In the genomic region with DNA sequence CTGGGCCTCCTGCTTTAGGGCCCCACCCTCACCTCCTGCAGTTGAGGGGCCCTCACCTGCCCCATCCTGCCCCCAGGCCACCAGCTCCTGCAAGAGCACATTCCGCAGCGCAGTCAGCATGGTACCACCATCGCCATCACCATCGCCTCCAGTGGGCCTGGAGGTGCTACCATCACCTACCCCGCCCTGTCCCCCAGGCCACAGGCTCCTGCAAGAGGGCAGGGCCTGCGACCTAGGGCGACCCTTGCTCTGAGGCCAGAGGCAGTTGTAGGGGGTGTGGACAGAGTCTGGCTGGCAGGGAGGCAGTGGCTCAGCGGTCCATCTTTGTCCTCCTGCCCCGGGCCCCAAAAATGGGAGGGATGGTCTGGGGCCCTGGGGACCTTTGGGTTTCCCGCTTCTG, we compare ENCODE assay signal across 2 cellular contexts.
TF ChIP-seq lines count a peak whose summit lies in the region.

No MANE protein-coding gene starts in this region.

TF ChIP-seq in liver, 16 proteins besides CTCF, POLR2A, EP300 and RAD21:
- TF ChIP-seq GABPA (IDR thresholded peaks at IDR 0.05 in 1 of 2, conservative IDR thresholded peaks at IDR 0.05 in 1 of 2) = no peak
- TF ChIP-seq, protein P1, sequence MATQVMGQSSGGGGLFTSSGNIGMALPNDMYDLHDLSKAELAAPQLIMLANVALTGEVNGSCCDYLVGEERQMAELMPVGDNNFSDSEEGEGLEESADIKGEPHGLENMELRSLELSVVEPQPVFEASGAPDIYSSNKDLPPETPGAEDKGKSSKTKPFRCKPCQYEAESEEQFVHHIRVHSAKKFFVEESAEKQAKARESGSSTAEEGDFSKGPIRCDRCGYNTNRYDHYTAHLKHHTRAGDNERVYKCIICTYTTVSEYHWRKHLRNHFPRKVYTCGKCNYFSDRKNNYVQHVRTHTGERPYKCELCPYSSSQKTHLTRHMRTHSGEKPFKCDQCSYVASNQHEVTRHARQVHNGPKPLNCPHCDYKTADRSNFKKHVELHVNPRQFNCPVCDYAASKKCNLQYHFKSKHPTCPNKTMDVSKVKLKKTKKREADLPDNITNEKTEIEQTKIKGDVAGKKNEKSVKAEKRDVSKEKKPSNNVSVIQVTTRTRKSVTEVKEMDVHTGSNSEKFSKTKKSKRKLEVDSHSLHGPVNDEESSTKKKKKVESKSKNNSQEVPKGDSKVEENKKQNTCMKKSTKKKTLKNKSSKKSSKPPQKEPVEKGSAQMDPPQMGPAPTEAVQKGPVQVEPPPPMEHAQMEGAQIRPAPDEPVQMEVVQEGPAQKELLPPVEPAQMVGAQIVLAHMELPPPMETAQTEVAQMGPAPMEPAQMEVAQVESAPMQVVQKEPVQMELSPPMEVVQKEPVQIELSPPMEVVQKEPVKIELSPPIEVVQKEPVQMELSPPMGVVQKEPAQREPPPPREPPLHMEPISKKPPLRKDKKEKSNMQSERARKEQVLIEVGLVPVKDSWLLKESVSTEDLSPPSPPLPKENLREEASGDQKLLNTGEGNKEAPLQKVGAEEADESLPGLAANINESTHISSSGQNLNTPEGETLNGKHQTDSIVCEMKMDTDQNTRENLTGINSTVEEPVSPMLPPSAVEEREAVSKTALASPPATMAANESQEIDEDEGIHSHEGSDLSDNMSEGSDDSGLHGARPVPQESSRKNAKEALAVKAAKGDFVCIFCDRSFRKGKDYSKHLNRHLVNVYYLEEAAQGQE (IDR thresholded peaks at IDR 0.05) = no peak
- TF ChIP-seq RXRA (IDR thresholded peaks at IDR 0.05) = no peak
- TF ChIP-seq HNF4G (IDR thresholded peaks at IDR 0.05) = no peak
- TF ChIP-seq JUND (IDR thresholded peaks at IDR 0.05) = no peak
- TF ChIP-seq FOXA1 (IDR thresholded peaks at IDR 0.05) = no peak
- TF ChIP-seq, protein P2, sequence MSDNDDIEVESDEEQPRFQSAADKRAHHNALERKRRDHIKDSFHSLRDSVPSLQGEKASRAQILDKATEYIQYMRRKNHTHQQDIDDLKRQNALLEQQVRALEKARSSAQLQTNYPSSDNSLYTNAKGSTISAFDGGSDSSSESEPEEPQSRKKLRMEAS (IDR thresholded peaks at IDR 0.05) = no peak

TF ChIP-seq in HepG2, 621 proteins besides CTCF, POLR2A, EP300 and RAD21:
- TF ChIP-seq HOXA7 (CRISPR knock-in tag; IDR thresholded peaks at IDR 0.05) (no peak), POLR2AphosphoS2 (IDR thresholded peaks at IDR 0.05; ENCODE audit: low read depth, low read length) (no peak), ZFP36L1 (CRISPR knock-in tag; IDR thresholded peaks at IDR 0.05) (no peak), EHMT2 (IDR thresholded peaks at IDR 0.05; ENCODE audit: borderline replicate concordance, low read depth, low read length) (no peak), RBFOX2 (IDR thresholded peaks at IDR 0.05; ENCODE audit: low read depth, low read length) (no peak), ASH2L (IDR thresholded peaks at IDR 0.05; ENCODE audit: insufficient read length, low read depth, low read length) (no peak), ZNF790 (CRISPR knock-in tag; IDR thresholded peaks at IDR 0.05; ENCODE audit: borderline replicate concordance) (no peak), SP5 (CRISPR knock-in tag; IDR thresholded peaks at IDR 0.05; ENCODE audit: borderline replicate concordance, low read depth) (no peak), ZNF138 (CRISPR knock-in tag; IDR thresholded peaks at IDR 0.05; ENCODE audit: low read depth) (no peak), ZNF446 (CRISPR knock-in tag; IDR thresholded peaks at IDR 0.05) (no peak)
- TF ChIP-seq, protein P3, sequence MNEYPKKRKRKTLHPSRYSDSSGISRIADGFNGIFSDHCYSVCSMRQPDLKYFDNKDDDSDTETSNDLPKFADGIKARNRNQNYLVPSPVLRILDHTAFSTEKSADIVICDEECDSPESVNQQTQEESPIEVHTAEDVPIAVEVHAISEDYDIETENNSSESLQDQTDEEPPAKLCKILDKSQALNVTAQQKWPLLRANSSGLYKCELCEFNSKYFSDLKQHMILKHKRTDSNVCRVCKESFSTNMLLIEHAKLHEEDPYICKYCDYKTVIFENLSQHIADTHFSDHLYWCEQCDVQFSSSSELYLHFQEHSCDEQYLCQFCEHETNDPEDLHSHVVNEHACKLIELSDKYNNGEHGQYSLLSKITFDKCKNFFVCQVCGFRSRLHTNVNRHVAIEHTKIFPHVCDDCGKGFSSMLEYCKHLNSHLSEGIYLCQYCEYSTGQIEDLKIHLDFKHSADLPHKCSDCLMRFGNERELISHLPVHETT (CRISPR knock-in tag; conservative IDR thresholded peaks at IDR 0.05) = no peak
- TF ChIP-seq, protein P4, sequence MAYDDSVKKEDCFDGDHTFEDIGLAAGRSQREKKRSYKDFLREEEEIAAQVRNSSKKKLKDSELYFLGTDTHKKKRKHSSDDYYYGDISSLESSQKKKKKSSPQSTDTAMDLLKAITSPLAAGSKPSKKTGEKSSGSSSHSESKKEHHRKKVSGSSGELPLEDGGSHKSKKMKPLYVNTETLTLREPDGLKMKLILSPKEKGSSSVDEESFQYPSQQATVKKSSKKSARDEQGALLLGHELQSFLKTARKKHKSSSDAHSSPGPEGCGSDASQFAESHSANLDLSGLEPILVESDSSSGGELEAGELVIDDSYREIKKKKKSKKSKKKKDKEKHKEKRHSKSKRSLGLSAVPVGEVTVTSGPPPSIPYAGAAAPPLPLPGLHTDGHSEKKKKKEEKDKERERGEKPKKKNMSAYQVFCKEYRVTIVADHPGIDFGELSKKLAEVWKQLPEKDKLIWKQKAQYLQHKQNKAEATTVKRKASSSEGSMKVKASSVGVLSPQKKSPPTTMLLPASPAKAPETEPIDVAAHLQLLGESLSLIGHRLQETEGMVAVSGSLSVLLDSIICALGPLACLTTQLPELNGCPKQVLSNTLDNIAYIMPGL (CRISPR knock-in tag; IDR thresholded peaks at IDR 0.05; ENCODE audit: borderline replicate concordance in 1 of 2, low read depth in 1 of 2) = no peak
- TF ChIP-seq, protein P5, sequence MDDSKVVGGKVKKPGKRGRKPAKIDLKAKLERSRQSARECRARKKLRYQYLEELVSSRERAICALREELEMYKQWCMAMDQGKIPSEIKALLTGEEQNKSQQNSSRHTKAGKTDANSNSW (CRISPR knock-in tag; IDR thresholded peaks at IDR 0.05; ENCODE audit: borderline replicate concordance) = no peak
- TF ChIP-seq, protein P6, sequence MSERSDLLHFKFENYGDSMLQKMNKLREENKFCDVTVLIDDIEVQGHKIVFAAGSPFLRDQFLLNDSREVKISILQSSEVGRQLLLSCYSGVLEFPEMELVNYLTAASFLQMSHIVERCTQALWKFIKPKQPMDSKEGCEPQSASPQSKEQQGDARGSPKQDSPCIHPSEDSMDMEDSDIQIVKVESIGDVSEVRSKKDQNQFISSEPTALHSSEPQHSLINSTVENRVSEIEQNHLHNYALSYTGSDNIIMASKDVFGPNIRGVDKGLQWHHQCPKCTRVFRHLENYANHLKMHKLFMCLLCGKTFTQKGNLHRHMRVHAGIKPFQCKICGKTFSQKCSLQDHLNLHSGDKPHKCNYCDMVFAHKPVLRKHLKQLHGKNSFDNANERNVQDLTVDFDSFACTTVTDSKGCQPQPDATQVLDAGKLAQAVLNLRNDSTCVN (CRISPR knock-in tag; IDR thresholded peaks at IDR 0.05; ENCODE audit: borderline replicate concordance) = no peak
- TF ChIP-seq, protein P7, sequence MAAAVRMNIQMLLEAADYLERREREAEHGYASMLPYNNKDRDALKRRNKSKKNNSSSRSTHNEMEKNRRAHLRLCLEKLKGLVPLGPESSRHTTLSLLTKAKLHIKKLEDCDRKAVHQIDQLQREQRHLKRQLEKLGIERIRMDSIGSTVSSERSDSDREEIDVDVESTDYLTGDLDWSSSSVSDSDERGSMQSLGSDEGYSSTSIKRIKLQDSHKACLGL (CRISPR knock-in tag; IDR thresholded peaks at IDR 0.05) = no peak
- TF ChIP-seq, protein P8, sequence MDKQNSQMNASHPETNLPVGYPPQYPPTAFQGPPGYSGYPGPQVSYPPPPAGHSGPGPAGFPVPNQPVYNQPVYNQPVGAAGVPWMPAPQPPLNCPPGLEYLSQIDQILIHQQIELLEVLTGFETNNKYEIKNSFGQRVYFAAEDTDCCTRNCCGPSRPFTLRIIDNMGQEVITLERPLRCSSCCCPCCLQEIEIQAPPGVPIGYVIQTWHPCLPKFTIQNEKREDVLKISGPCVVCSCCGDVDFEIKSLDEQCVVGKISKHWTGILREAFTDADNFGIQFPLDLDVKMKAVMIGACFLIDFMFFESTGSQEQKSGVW (CRISPR knock-in tag; IDR thresholded peaks at IDR 0.05; ENCODE audit: borderline replicate concordance) = no peak
- TF ChIP-seq, protein P9, sequence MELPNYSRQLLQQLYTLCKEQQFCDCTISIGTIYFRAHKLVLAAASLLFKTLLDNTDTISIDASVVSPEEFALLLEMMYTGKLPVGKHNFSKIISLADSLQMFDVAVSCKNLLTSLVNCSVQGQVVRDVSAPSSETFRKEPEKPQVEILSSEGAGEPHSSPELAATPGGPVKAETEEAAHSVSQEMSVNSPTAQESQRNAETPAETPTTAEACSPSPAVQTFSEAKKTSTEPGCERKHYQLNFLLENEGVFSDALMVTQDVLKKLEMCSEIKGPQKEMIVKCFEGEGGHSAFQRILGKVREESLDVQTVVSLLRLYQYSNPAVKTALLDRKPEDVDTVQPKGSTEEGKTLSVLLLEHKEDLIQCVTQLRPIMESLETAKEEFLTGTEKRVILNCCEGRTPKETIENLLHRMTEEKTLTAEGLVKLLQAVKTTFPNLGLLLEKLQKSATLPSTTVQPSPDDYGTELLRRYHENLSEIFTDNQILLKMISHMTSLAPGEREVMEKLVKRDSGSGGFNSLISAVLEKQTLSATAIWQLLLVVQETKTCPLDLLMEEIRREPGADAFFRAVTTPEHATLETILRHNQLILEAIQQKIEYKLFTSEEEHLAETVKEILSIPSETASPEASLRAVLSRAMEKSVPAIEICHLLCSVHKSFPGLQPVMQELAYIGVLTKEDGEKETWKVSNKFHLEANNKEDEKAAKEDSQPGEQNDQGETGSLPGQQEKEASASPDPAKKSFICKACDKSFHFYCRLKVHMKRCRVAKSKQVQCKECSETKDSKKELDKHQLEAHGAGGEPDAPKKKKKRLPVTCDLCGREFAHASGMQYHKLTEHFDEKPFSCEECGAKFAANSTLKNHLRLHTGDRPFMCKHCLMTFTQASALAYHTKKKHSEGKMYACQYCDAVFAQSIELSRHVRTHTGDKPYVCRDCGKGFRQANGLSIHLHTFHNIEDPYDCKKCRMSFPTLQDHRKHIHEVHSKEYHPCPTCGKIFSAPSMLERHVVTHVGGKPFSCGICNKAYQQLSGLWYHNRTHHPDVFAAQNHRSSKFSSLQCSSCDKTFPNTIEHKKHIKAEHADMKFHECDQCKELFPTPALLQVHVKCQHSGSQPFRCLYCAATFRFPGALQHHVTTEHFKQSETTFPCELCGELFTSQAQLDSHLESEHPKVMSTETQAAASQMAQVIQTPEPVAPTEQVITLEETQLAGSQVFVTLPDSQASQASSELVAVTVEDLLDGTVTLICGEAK (IDR thresholded peaks at IDR 0.05) = no peak
- TF ChIP-seq, protein P9 (CRISPR knock-in tag; IDR thresholded peaks at IDR 0.05) = no peak
